Comparison of ENCODE assay signal across 18 cellular contexts in the genomic region with DNA sequence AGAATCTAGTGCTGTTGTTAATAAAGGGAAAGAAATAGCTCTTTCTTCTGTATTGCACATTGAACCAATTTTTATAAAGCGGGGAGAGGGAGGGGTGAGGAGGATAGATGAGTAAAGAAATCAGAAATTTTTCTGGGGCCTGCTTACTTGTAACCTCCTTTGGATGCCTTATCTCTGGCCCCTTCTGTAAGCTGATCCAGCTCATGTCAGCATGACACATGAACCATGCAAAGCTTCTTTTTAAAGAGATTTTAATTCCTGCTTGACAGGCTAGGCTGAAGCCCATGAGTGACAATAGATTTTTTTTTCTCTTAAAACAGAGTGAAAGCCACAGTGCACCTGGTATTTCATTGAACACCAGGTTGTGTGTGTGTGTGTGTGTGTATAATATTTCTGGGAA.
DNase-seq lines count a peak whose midpoint lies in the region; ATAC-seq, FAIRE-seq and TF ChIP-seq lines count a peak whose summit lies in the region.
"Had no signal": no experiment of that assay in that cellular context is flagged by ENCODE, and none has a peak within 500 bp of the region (broad histone marks: within the 10 kb centered on the region; RNA-seq: fewer than 3 reads in every experiment).

No MANE protein-coding gene starts in this region.

- no peak for FAIRE-seq in astrocyte (lab: Jason Lieb, UNC)
- FAIRE-seq: colon had no signal

- H3K4me3 ChIP-seq in astrocyte (ENCODE audit: insufficient read depth, low read depth, low read length) (no peak overlapping the region), parathyroid adenoma (ENCODE audit: low read depth, low read length) (no peak overlapping the region)
- H3K4me3 ChIP-seq: stomach, vagina had no signal

- peaks cover 12% of the 10 kb centered on the region for H3K36me3 Mint-ChIP-seq in astrocyte (ENCODE audit: low read depth, unreplicated experiment)

- H3K4me1 ChIP-seq in astrocyte (ENCODE audit: insufficient read depth, low read length) = no peaks in the 10 kb centered on the region
- H3K4me1 ChIP-seq in parathyroid adenoma = peaks cover 13% of the 10 kb centered on the region
- H3K4me1 ChIP-seq: stomach had no signal

- H3K9me3 Mint-ChIP-seq in astrocyte (ENCODE audit: unreplicated experiment) = peaks cover 2% of the 10 kb centered on the region
- H3K9me3 Mint-ChIP-seq: activated B cell treated with CpG ODN at 0.5 μM for 24 hours; CD4-positive, alpha-beta T cell had no signal

- H3K36me3 ChIP-seq in astrocyte (ENCODE audit: insufficient read depth, low read length) (no peaks in the 10 kb centered on the region), parathyroid adenoma (ENCODE audit: control insufficient read depth, insufficient read depth, low read length) (no peaks in the 10 kb centered on the region)
- H3K36me3 ChIP-seq: stomach, vagina had no signal

- DNase-seq in NCI-H2029 (lab: John Stamatoyannopoulos, UW) (peak; percentile 23), NCI-H2029 treated with DMSO at 0.1 percent for 48 hours (lab: John Stamatoyannopoulos, UW) (no peak), NCI-H2227 treated with DMSO at 0.1 percent for 48 hours (lab: John Stamatoyannopoulos, UW) (peak; percentile 31), astrocyte (ENCODE audit: low read depth) (peak; percentile 45), dedifferentiated amniotic fluid mesenchymal stem cell (ENCODE audit: extremely low spot score) (no peak), UCSD-AML1 (lab: John Stamatoyannopoulos, UW; ENCODE audit: unreplicated experiment) (no peak)
- DNase-seq: activated B cell treated with CpG ODN at 0.5 μM for 24 hours; activated effector memory CD4-positive, alpha-beta T cell treated with anti-CD3 and anti-CD28 coated beads, Interleukin-2, amount 50 U/mL, for 16 hours; anterior cingulate cortex; CD4-positive, alpha-beta T cell; NCI-H524 treated with DMSO at 0.1 percent for 48 hours; stomach; SW 1271 had no signal

- no peak overlapping the region for H3K4me2 ChIP-seq in astrocyte (ENCODE audit: low read length)
- peak overlapping the region; percentile 37 for H3K4me2 ChIP-seq in parathyroid adenoma (ENCODE audit: low read length)
- H3K4me2 ChIP-seq: KMS-11 had no signal

- no peak for TF ChIP-seq CTCF in astrocyte (IDR thresholded peaks at IDR 0.05; ENCODE audit: insufficient read depth, low read depth, low read length)
- TF ChIP-seq CTCF in parathyroid adenoma (IDR thresholded peaks at IDR 0.05) = no peak

- no peaks in the 10 kb centered on the region for H4K20me1 ChIP-seq in astrocyte (ENCODE audit: insufficient read depth, low read length)

- H3K27ac Mint-ChIP-seq in astrocyte (ENCODE audit: unreplicated experiment) = peak overlapping the region; percentile 63
- H3K27ac Mint-ChIP-seq: activated B cell treated with CpG ODN at 0.5 μM for 24 hours; CD4-positive, alpha-beta T cell had no signal

- H3K4me3 Mint-ChIP-seq in astrocyte (ENCODE audit: unreplicated experiment) = peak overlapping the region; percentile 11
- H3K4me3 Mint-ChIP-seq: activated B cell treated with CpG ODN at 0.5 μM for 24 hours; CD4-positive, alpha-beta T cell had no signal

- peaks cover 17% of the 10 kb centered on the region for H3K4me1 Mint-ChIP-seq in astrocyte (ENCODE audit: low read depth, unreplicated experiment)
- H3K4me1 Mint-ChIP-seq: activated B cell treated with CpG ODN at 0.5 μM for 24 hours had no signal

- H3K79me2 ChIP-seq in astrocyte (ENCODE audit: insufficient read depth, low read length) (no peaks in the 10 kb centered on the region), parathyroid adenoma (no peaks in the 10 kb centered on the region)

- no peaks in the 10 kb centered on the region for H3K9me3 ChIP-seq in astrocyte (ENCODE audit: insufficient read depth, low read depth, low read length)
- no peaks in the 10 kb centered on the region for H3K9me3 ChIP-seq in parathyroid adenoma (ENCODE audit: control insufficient read depth, low read length)
- H3K9me3 ChIP-seq: stomach, vagina had no signal

- H3K9ac ChIP-seq in astrocyte (ENCODE audit: low read length) = no peak overlapping the region
- no peak overlapping the region for H3K9ac ChIP-seq in parathyroid adenoma
- H3K9ac ChIP-seq: KMS-11 had no signal

- H3K27ac ChIP-seq in astrocyte (ENCODE audit: low read depth, low read length) (no peak overlapping the region), parathyroid adenoma (peak overlapping the region; percentile 42)
- H3K27ac ChIP-seq: KMS-11, stomach, vagina had no signal

- H2AFZ ChIP-seq in astrocyte (ENCODE audit: low read depth, low read length) (no peak overlapping the region), parathyroid adenoma (no peak overlapping the region)

- H3K27me3 ChIP-seq in astrocyte (ENCODE audit: insufficient read depth, low read length) (no peaks in the 10 kb centered on the region), parathyroid adenoma (ENCODE audit: control insufficient read depth, insufficient read depth, low read length) (no peaks in the 10 kb centered on the region)
- H3K27me3 ChIP-seq: stomach, vagina had no signal

- H3K27me3 Mint-ChIP-seq in astrocyte (ENCODE audit: low read depth, unreplicated experiment) = no peaks in the 10 kb centered on the region
- H3K27me3 Mint-ChIP-seq: activated B cell treated with CpG ODN at 0.5 μM for 24 hours; CD4-positive, alpha-beta T cell had no signal

- no peak for ATAC-seq in GM19351 (IDR thresholded peaks at IDR 0.05; ENCODE audit: unreplicated experiment)

Comparison
In these comparisons a context has a peak if more than half of its experiments do, and no peak if none do; other contexts are left out.
1. DNase-seq: peak in NCI-H2029 (single experiment), NCI-H2227 treated with DMSO at 0.1 percent for 48 hours (single experiment) and astrocyte (single experiment); none in NCI-H2029 treated with DMSO at 0.1 percent for 48 hours (single experiment), dedifferentiated amniotic fluid mesenchymal stem cell (single experiment) and UCSD-AML1 (single experiment).